Comparison of ENCODE assay signal across 1 cellular context in the genomic region with DNA sequence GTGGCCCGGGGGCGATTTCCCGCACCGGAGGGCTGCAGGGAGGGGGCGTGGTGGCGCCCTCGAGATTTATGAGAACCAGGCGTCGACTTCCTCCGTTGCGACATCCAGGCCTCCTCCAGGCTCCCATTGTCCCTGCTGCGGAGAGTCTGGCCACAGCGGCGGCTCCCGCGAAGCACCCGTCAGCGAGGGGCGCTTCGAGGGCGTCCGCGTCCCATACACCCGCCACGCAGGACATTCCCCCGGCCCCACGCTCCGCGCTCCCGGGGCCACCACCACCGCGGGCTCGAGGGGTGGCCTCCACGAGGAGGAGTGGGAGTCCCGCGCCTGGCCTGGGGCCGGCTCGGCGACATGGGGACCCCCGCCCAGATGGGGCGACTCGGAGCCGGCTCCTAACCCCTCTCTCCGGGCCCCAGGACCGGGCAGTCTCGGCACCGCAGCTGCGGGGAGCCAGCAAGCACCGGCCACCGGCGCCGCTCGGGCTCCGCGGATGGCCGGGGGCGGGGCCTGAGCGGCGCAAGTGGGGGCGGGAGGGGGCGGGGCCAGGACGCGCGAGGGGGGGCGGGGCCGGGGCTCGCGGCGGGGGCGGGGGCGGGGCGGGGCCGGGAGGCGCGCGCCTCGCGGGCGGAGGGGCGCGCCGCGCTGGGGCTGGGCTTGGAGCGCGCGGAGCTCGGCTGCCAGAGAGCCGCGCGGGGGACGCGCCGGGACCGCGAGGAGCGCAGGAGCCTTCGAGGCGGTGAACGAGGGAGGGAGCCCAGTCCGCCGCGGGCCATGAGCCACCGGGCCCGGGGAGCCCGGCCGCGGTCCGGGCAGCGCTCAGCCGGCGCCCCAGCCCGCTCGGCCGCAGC.
A peak's percentile ranks its signal among the peaks of the same experiment; 100 is the strongest.
TF ChIP-seq lines count a peak whose summit lies in the region.

A gene (plus strand): TSS at position 632 of the 845 bp plus-strand sequence. CDS start 13,683 bp downstream, outside the sequence.

TF ChIP-seq in K562, 482 proteins besides CTCF, POLR2A, EP300 and RAD21 (continued from another document and continues in another):
- TF ChIP-seq, protein P1, sequence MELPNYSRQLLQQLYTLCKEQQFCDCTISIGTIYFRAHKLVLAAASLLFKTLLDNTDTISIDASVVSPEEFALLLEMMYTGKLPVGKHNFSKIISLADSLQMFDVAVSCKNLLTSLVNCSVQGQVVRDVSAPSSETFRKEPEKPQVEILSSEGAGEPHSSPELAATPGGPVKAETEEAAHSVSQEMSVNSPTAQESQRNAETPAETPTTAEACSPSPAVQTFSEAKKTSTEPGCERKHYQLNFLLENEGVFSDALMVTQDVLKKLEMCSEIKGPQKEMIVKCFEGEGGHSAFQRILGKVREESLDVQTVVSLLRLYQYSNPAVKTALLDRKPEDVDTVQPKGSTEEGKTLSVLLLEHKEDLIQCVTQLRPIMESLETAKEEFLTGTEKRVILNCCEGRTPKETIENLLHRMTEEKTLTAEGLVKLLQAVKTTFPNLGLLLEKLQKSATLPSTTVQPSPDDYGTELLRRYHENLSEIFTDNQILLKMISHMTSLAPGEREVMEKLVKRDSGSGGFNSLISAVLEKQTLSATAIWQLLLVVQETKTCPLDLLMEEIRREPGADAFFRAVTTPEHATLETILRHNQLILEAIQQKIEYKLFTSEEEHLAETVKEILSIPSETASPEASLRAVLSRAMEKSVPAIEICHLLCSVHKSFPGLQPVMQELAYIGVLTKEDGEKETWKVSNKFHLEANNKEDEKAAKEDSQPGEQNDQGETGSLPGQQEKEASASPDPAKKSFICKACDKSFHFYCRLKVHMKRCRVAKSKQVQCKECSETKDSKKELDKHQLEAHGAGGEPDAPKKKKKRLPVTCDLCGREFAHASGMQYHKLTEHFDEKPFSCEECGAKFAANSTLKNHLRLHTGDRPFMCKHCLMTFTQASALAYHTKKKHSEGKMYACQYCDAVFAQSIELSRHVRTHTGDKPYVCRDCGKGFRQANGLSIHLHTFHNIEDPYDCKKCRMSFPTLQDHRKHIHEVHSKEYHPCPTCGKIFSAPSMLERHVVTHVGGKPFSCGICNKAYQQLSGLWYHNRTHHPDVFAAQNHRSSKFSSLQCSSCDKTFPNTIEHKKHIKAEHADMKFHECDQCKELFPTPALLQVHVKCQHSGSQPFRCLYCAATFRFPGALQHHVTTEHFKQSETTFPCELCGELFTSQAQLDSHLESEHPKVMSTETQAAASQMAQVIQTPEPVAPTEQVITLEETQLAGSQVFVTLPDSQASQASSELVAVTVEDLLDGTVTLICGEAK (IDR thresholded peaks at IDR 0.05) = 0 out of 2 replicates have a peak, but pooled peaks have one; percentile 29
- TF ChIP-seq, protein P1 (CRISPR knock-in tag; IDR thresholded peaks at IDR 0.05) = no peak
- TF ChIP-seq, protein P2, sequence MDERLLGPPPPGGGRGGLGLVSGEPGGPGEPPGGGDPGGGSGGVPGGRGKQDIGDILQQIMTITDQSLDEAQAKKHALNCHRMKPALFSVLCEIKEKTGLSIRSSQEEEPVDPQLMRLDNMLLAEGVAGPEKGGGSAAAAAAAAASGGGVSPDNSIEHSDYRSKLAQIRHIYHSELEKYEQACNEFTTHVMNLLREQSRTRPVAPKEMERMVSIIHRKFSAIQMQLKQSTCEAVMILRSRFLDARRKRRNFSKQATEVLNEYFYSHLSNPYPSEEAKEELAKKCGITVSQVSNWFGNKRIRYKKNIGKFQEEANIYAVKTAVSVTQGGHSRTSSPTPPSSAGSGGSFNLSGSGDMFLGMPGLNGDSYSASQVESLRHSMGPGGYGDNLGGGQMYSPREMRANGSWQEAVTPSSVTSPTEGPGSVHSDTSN (CRISPR knock-in tag; IDR thresholded peaks at IDR 0.05; ENCODE audit: low read depth) = no peak; the same call in 1 of the 2 replicates
- TF ChIP-seq, protein P2 (tag; conservative IDR thresholded peaks at IDR 0.05; ENCODE audit: low read depth) = peak; percentile 74
- TF ChIP-seq KLF13 (tag; IDR thresholded peaks at IDR 0.05; ENCODE audit: borderline replicate concordance, low read depth) (peak; percentile 58; the same call in 1 of the 2 replicates), MEF2D (tag; conservative IDR thresholded peaks at IDR 0.05; ENCODE audit: low read depth) (no peak), ETV5 (CRISPR knock-in tag; IDR thresholded peaks at IDR 0.05; ENCODE audit: low read depth) (peak; percentile 49), NONO (IDR thresholded peaks at IDR 0.05; ENCODE audit: low read depth in 2 of 2, low read length in 1 of 2) (peak in 1 of 2 experiments; percentile 78; a peak in 3 of 4 replicates), CXXC5 (CRISPR knock-in tag; IDR thresholded peaks at IDR 0.05) (peak; percentile 63), ZNF785 (CRISPR knock-in tag; IDR thresholded peaks at IDR 0.05) (no peak), SAP30 (IDR thresholded peaks at IDR 0.05; ENCODE audit: borderline replicate concordance, insufficient read depth, low read depth, low read length, poor library complexity, severe bottlenecking) (peak; percentile 47), HDGF (IDR thresholded peaks at IDR 0.05) (no peak)
- TF ChIP-seq, protein P3, sequence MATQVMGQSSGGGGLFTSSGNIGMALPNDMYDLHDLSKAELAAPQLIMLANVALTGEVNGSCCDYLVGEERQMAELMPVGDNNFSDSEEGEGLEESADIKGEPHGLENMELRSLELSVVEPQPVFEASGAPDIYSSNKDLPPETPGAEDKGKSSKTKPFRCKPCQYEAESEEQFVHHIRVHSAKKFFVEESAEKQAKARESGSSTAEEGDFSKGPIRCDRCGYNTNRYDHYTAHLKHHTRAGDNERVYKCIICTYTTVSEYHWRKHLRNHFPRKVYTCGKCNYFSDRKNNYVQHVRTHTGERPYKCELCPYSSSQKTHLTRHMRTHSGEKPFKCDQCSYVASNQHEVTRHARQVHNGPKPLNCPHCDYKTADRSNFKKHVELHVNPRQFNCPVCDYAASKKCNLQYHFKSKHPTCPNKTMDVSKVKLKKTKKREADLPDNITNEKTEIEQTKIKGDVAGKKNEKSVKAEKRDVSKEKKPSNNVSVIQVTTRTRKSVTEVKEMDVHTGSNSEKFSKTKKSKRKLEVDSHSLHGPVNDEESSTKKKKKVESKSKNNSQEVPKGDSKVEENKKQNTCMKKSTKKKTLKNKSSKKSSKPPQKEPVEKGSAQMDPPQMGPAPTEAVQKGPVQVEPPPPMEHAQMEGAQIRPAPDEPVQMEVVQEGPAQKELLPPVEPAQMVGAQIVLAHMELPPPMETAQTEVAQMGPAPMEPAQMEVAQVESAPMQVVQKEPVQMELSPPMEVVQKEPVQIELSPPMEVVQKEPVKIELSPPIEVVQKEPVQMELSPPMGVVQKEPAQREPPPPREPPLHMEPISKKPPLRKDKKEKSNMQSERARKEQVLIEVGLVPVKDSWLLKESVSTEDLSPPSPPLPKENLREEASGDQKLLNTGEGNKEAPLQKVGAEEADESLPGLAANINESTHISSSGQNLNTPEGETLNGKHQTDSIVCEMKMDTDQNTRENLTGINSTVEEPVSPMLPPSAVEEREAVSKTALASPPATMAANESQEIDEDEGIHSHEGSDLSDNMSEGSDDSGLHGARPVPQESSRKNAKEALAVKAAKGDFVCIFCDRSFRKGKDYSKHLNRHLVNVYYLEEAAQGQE (CRISPR knock-in tag; IDR thresholded peaks at IDR 0.05; ENCODE audit: low read depth) = 0 out of 2 replicates have a peak, but pooled peaks have one; percentile 50
- TF ChIP-seq, protein P4, sequence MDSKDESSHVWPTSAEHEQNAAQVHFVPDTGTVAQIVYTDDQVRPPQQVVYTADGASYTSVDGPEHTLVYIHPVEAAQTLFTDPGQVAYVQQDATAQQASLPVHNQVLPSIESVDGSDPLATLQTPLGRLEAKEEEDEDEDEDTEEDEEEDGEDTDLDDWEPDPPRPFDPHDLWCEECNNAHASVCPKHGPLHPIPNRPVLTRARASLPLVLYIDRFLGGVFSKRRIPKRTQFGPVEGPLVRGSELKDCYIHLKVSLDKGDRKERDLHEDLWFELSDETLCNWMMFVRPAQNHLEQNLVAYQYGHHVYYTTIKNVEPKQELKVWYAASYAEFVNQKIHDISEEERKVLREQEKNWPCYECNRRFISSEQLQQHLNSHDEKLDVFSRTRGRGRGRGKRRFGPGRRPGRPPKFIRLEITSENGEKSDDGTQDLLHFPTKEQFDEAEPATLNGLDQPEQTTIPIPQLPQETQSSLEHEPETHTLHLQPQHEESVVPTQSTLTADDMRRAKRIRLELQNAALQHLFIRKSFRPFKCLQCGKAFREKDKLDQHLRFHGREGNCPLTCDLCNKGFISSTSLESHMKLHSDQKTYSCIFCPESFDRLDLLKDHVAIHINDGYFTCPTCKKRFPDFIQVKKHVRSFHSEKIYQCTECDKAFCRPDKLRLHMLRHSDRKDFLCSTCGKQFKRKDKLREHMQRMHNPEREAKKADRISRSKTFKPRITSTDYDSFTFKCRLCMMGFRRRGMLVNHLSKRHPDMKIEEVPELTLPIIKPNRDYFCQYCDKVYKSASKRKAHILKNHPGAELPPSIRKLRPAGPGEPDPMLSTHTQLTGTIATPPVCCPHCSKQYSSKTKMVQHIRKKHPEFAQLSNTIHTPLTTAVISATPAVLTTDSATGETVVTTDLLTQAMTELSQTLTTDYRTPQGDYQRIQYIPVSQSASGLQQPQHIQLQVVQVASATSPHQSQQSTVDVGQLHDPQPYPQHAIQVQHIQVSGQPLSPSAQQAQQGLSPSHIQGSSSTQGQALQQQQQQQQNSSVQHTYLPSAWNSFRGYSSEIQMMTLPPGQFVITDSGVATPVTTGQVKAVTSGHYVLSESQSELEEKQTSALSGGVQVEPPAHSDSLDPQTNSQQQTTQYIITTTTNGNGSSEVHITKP (IDR thresholded peaks at IDR 0.05; ENCODE audit: partially characterized antibody) = peak; percentile 54
- TF ChIP-seq, protein P5, sequence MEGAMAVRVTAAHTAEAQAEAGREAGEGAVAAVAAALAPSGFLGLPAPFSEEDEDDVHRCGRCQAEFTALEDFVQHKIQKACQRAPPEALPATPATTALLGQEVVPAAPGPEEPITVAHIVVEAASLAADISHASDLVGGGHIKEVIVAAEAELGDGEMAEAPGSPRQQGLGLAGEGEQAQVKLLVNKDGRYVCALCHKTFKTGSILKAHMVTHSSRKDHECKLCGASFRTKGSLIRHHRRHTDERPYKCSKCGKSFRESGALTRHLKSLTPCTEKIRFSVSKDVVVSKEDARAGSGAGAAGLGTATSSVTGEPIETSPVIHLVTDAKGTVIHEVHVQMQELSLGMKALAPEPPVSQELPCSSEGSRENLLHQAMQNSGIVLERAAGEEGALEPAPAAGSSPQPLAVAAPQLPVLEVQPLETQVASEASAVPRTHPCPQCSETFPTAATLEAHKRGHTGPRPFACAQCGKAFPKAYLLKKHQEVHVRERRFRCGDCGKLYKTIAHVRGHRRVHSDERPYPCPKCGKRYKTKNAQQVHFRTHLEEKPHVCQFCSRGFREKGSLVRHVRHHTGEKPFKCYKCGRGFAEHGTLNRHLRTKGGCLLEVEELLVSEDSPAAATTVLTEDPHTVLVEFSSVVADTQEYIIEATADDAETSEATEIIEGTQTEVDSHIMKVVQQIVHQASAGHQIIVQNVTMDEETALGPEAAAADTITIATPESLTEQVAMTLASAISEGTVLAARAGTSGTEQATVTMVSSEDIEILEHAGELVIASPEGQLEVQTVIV (CRISPR knock-in tag; IDR thresholded peaks at IDR 0.05; ENCODE audit: borderline replicate concordance) = no peak
